ENCODE assay signal across 5 cellular contexts in the genomic region with DNA sequence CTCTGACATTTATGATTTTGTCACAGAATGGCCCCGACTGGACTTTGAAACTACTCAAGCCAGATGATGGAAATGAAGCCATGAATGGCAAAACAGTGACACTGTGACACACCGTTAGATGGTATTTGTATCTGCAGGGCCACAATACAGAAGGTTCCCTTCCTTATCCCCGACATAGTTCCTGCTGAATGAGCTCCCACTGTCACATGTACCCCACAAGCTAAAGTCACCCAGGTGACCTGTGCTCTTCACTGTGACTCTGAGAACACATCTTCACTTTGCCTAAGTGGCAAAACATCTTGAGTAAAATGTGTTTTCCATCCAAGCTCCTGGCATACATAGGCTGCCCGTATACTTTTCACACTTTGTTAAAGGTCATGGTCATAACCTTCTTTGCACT.
"Had no signal": no experiment of that assay in that cellular context is flagged by ENCODE, and none has a peak within 500 bp of the region (broad histone marks: within the 10 kb centered on the region; RNA-seq: fewer than 3 reads in every experiment).

No MANE protein-coding gene starts in this region.

- DNase-seq: IMR-90, KBM-7 had no signal

- H3K27ac ChIP-seq: HL-60 had no signal

- H3K4me1 Mint-ChIP-seq: IgD-negative memory B cell had no signal

- H3K4me3 Mint-ChIP-seq: IgD-negative memory B cell had no signal

- H3K27ac Mint-ChIP-seq: IgD-negative memory B cell had no signal

- H3K36me3 Mint-ChIP-seq: IgD-negative memory B cell had no signal

- H3K4me3 ChIP-seq: K562 had no signal
